In the genomic region with DNA sequence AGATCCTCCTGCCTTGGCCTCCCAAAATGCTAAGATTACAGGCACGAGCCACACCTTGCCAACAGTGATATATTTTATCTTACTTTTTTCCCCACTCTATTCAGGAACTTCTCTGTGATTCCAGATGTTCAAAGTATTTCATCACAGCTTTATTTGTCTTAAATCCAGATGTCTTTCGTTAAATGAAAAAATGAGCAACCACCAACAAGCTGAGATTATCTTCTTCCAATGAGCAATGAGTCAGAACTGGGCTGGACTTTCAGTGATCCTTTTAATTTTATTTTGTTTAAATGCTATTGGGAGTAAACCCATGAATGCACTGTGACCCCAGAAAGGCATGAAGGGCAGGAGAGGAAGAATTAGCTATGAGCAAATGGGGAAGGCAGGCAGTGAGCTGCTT, we compare ENCODE assay signal across 24 cellular contexts.
DNase-seq lines count a peak whose midpoint lies in the region; ATAC-seq, FAIRE-seq and TF ChIP-seq lines count a peak whose summit lies in the region.
"Had no signal": no experiment of that assay in that cellular context is flagged by ENCODE, and none has a peak within 500 bp of the region (broad histone marks: within the 10 kb centered on the region; RNA-seq: fewer than 3 reads in every experiment).

No MANE protein-coding gene starts in this region.

- H4K5ac ChIP-seq in mesendoderm (ENCODE audit: low read length) = no peak overlapping the region

- peak; percentile 69 to 84 for ATAC-seq in right cardiac atrium
- ATAC-seq: A549; activated CD4-positive, CD25-positive, alpha-beta regulatory T cell treated with anti-CD3 and anti-CD28 coated beads, Interleukin-2, amount 50 U/mL, for 24 hours had no signal

- no peaks in the 10 kb centered on the region for H3K36me3 ChIP-seq in mesendoderm (ENCODE audit: control insufficient read depth, insufficient read depth, low read length)
- H3K36me3 ChIP-seq in suprapubic skin = no peaks in the 10 kb centered on the region
- H3K36me3 ChIP-seq: breast epithelium, neutrophil had no signal

- H3K9me3 Mint-ChIP-seq in activated naive CD8-positive, alpha-beta T cell treated with anti-CD3 and anti-CD28 coated beads for 36 hours = no peaks in the 10 kb centered on the region
- H3K9me3 Mint-ChIP-seq: CD4-positive, alpha-beta memory T cell; type B pancreatic cell had no signal

- intact Hi-C loops in right cardiac atrium (cut with DNase I) = no loop called here

- DNase-seq in AG04450 (ENCODE audit: low read depth, low spot score) (peak; percentile 1), H4 (ENCODE audit: low spot score) (peak; percentile 16), right cardiac atrium (no peak), activated gamma-delta T cell (lab: John Stamatoyannopoulos, UW) (no peak), mesendoderm (no peak), suprapubic skin (ENCODE audit: low spot score in 2 of 2) (no peak)
- no peak for DNase-seq in activated naive CD8-positive, alpha-beta T cell treated with anti-CD3 and anti-CD28 coated beads for 36 hours
- DNase-seq: activated CD8-positive, alpha-beta memory T cell treated with anti-CD3 and anti-CD28 coated beads for 24 hours; CD4-positive, alpha-beta memory T cell; erythroblast; H7; hippocampal formation; KBM-7; NCI-H1092; NCI-H2081 treated with DMSO at 0.1 percent for 48 hours; NCI-H524; retina; stimulated activated naive CD4-positive, alpha-beta T cell had no signal

- H2BK15ac ChIP-seq in mesendoderm (replicated peaks; ENCODE audit: low read depth) = no peak overlapping the region

- H3K27me3 ChIP-seq in AG04450 (ENCODE audit: control insufficient read depth, insufficient read depth, low read length) = no peaks in the 10 kb centered on the region
- H3K27me3 ChIP-seq in right cardiac atrium (ENCODE audit: control insufficient read depth, insufficient read depth) = no peaks in the 10 kb centered on the region
- no peaks in the 10 kb centered on the region for H3K27me3 ChIP-seq in mesendoderm (ENCODE audit: insufficient read depth, low read length, poor library complexity)
- H3K27me3 ChIP-seq in suprapubic skin = no peaks in the 10 kb centered on the region
- H3K27me3 ChIP-seq: breast epithelium, neutrophil had no signal

- no peak overlapping the region for H2AK5ac ChIP-seq in mesendoderm (ENCODE audit: low read length)

- H3K4me1 ChIP-seq in right cardiac atrium (ENCODE audit: control insufficient read depth, insufficient read depth, low read length) = no peaks in the 10 kb centered on the region
- H3K4me1 ChIP-seq in mesendoderm (ENCODE audit: control insufficient read depth, low read depth, low read length) = no peaks in the 10 kb centered on the region
- H3K4me1 ChIP-seq in suprapubic skin = no peaks in the 10 kb centered on the region
- H3K4me1 ChIP-seq: breast epithelium had no signal

- H3K9me3 ChIP-seq in AG04450 (ENCODE audit: control insufficient read depth, insufficient read depth, low read length) (no peaks in the 10 kb centered on the region), right cardiac atrium (ENCODE audit: control insufficient read depth, low read length) (no peaks in the 10 kb centered on the region), suprapubic skin (no peaks in the 10 kb centered on the region)
- H3K9me3 ChIP-seq: A549, breast epithelium, neutrophil had no signal

- peak; percentile 97 for FAIRE-seq in endometrium (lab: Jason Lieb, UNC)
- FAIRE-seq: A549 had no signal

- no peak overlapping the region for H2BK120ac ChIP-seq in mesendoderm (ENCODE audit: low read depth, low read length)

- H3K27ac ChIP-seq in AG04450 (ENCODE audit: low read depth, low read length) (no peak overlapping the region), right cardiac atrium (ENCODE audit: low read length) (no peak overlapping the region), mesendoderm (ENCODE audit: low read depth, low read length) (no peak overlapping the region), suprapubic skin (no peak overlapping the region)
- H3K27ac ChIP-seq: A549, breast epithelium, neutrophil had no signal

- no peak overlapping the region for H4K8ac ChIP-seq in mesendoderm (ENCODE audit: low read depth, low read length)

- H3K56ac ChIP-seq in mesendoderm (ENCODE audit: low read length) = no peak overlapping the region

- POLR2A ChIA-PET in AG04450 (lab: Yijun Ruan, JAX) = no interaction called here

- peaks cover 17% of the 10 kb centered on the region for H3K27me3 Mint-ChIP-seq in activated naive CD8-positive, alpha-beta T cell treated with anti-CD3 and anti-CD28 coated beads for 36 hours
- H3K27me3 Mint-ChIP-seq: type B pancreatic cell had no signal

- no peaks in the 10 kb centered on the region for H3K4me1 Mint-ChIP-seq in activated naive CD8-positive, alpha-beta T cell treated with anti-CD3 and anti-CD28 coated beads for 36 hours
- H3K4me1 Mint-ChIP-seq: CD4-positive, alpha-beta memory T cell had no signal

- H3K4me2 ChIP-seq in mesendoderm (ENCODE audit: low read length) = no peak overlapping the region
- H3K4me2 ChIP-seq: A549 had no signal

- H3K4ac ChIP-seq in mesendoderm (ENCODE audit: low read depth, low read length) = no peak overlapping the region

- H3K79me2 ChIP-seq in mesendoderm (ENCODE audit: control insufficient read depth, insufficient read depth, low read length) = no peaks in the 10 kb centered on the region

- H3K79me1 ChIP-seq in mesendoderm (ENCODE audit: low read length) = no peaks in the 10 kb centered on the region

- no peak overlapping the region for H3K18ac ChIP-seq in mesendoderm (ENCODE audit: low read length)

- H3K36me3 Mint-ChIP-seq in activated naive CD8-positive, alpha-beta T cell treated with anti-CD3 and anti-CD28 coated beads for 36 hours = no peaks in the 10 kb centered on the region
- H3K36me3 Mint-ChIP-seq: CD4-positive, alpha-beta memory T cell; type B pancreatic cell had no signal

- no peak overlapping the region for H3K9ac ChIP-seq in mesendoderm (ENCODE audit: low read length)

- CTCF ChIA-PET in AG04450 (lab: Charles Lee) = interaction anchor here (0.7 kb wide), 1 partner anchor 77 kb away, joined by 3 read pairs; the partner anchor contains the start of gene IMMP2L

- no peak overlapping the region for H3K23ac ChIP-seq in mesendoderm (ENCODE audit: low read length)

- TF ChIP-seq EP300 in suprapubic skin (IDR thresholded peaks at IDR 0.05) = no peak

- H3K4me3 Mint-ChIP-seq in activated naive CD8-positive, alpha-beta T cell treated with anti-CD3 and anti-CD28 coated beads for 36 hours = no peak overlapping the region
- H3K4me3 Mint-ChIP-seq: CD4-positive, alpha-beta memory T cell; type B pancreatic cell had no signal

- H2BK5ac ChIP-seq in mesendoderm (ENCODE audit: low read length) = no peak overlapping the region

- TF ChIP-seq CTCF in AG04450 (IDR thresholded peaks at IDR 0.05; ENCODE audit: low read depth, low read length) (no peak), suprapubic skin (IDR thresholded peaks at IDR 0.05) (no peak)

- no peak overlapping the region for H3K27ac Mint-ChIP-seq in activated naive CD8-positive, alpha-beta T cell treated with anti-CD3 and anti-CD28 coated beads for 36 hours
- H3K27ac Mint-ChIP-seq: CD4-positive, alpha-beta memory T cell; type B pancreatic cell had no signal

- H3K4me3 ChIP-seq in AG04450 (ENCODE audit: low read depth, low read length) = no peak overlapping the region
- H3K4me3 ChIP-seq in right cardiac atrium (ENCODE audit: low read length) = no peak overlapping the region
- H3K4me3 ChIP-seq in mesendoderm (ENCODE audit: low read length) = no peak overlapping the region
- no peak overlapping the region for H3K4me3 ChIP-seq in suprapubic skin
- H3K4me3 ChIP-seq: A549, breast epithelium had no signal

- 44% methylated on average over 2 of the region's 2 CpGs for WGBS in right cardiac atrium
- no CpG with 5 or more reads among the region's 2 CpGs for WGBS in mesendoderm (ENCODE audit: extremely low coverage, insufficient coverage, low lambda C conversion rate)
- 34% methylated on average over 2 of the region's 2 CpGs for WGBS in suprapubic skin

- no peak for TF ChIP-seq POLR2A in suprapubic skin (IDR thresholded peaks at IDR 0.05)

Comparison
In these comparisons a context has a peak if more than half of its experiments do, and no peak if none do; other contexts are left out.
1. DNase-seq: peak in AG04450 (single experiment) and H4 (single experiment); none in right cardiac atrium (0 of 3), activated gamma-delta T cell (single experiment), mesendoderm (single experiment), activated naive CD8-positive, alpha-beta T cell treated with anti-CD3 and anti-CD28 coated beads for 36 hours (single experiment) and suprapubic skin (0 of 2).